Comparison of ENCODE assay signal across 12 cellular contexts in the genomic region with DNA sequence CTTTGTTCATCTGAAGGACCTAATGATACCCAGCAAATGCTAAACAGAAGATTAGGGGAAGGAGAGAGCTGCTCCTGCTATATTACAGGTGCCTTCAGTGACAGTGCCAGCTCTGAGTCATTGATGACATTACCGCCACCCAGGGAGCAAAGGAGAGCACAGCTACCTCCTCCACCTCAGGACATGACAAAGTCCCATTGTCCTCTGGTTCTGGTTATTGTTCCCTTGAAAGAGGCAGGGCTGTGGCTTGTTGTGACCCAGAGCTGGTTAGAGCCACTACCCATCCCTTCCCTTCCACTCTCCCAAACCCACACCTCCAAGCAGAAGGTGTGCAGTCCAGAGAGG.
DNase-seq lines count a peak whose midpoint lies in the region; ATAC-seq, FAIRE-seq and TF ChIP-seq lines count a peak whose summit lies in the region.
"Had no signal": no experiment of that assay in that cellular context is flagged by ENCODE, and none has a peak within 500 bp of the region (broad histone marks: within the 10 kb centered on the region; RNA-seq: fewer than 3 reads in every experiment).

No MANE protein-coding gene starts in this region.

- no peak overlapping the region for H3K27ac ChIP-seq in OCI-LY3 (ENCODE audit: low read length)
- peak overlapping the region in 1 of 3 donors; percentile 31 for H3K27ac ChIP-seq in right lobe of liver
- H3K27ac ChIP-seq: left lung had no signal

- H3K9ac ChIP-seq in OCI-LY3 (ENCODE audit: low read length): no peak overlapping the region

- 17% methylated on average over 1 of the region's 1 CpG for WGBS in right lobe of liver (ENCODE audit: insufficient coverage, low coverage, low lambda C conversion rate, missing lambda C conversion rate)

- H3K4me3 ChIP-seq in OCI-LY3 (ENCODE audit: low read length) (no peak overlapping the region), right lobe of liver (no peak overlapping the region)
- H3K4me3 ChIP-seq: left lung had no signal

- TF ChIP-seq CTCF in OCI-LY3 (IDR thresholded peaks at IDR 0.05; ENCODE audit: low read depth, low read length) (peak; percentile 60), right lobe of liver (IDR thresholded peaks at IDR 0.05) (peak; percentile 4 to 33 (median 28))

- H3K27me3 ChIP-seq in OCI-LY3 (ENCODE audit: low read depth, low read length): peaks cover 23% of the 10 kb centered on the region
- no peaks in the 10 kb centered on the region for H3K27me3 ChIP-seq in right lobe of liver
- H3K27me3 ChIP-seq: left lung had no signal

- no peaks in the 10 kb centered on the region for H4K20me1 ChIP-seq in OCI-LY3 (ENCODE audit: insufficient read depth, low read length)

- no peaks in the 10 kb centered on the region for H3K79me2 ChIP-seq in OCI-LY3 (ENCODE audit: low read length)

- TF ChIP-seq POLR2A in right lobe of liver (IDR thresholded peaks at IDR 0.05) (no peak), GM12891 (IDR thresholded peaks at IDR 0.05; ENCODE audit: low read depth, low read length) (no peak)

- ATAC-seq in GM19463 (IDR thresholded peaks at IDR 0.05; ENCODE audit: unreplicated experiment) (peak; percentile 93), right lobe of liver (peak; percentile 84 to 95 (median 93)), GM18517 (IDR thresholded peaks at IDR 0.05; ENCODE audit: unreplicated experiment) (no peak)
- ATAC-seq: left lung had no signal

- no peak overlapping the region; the same call in 1 of the 2 replicates for H3K4me2 ChIP-seq in OCI-LY3 (ENCODE audit: low read length)

- FAIRE-seq in GM12891 (lab: Jason Lieb, UNC): no peak

- intact Hi-C loops in right lobe of liver (cut with DNase I): no loop called here

- H3K9me3 ChIP-seq in OCI-LY3 (ENCODE audit: insufficient read depth, low read length) (no peaks in the 10 kb centered on the region), right lobe of liver (no peaks in the 10 kb centered on the region)
- H3K9me3 ChIP-seq: left lung had no signal

- DNase-seq in NCI-H146 (lab: John Stamatoyannopoulos, UW) (peak; percentile 6), NCI-H146 treated with DMSO at 0.1 percent for 48 hours (lab: John Stamatoyannopoulos, UW; ENCODE audit: unreplicated experiment) (no peak), right lobe of liver (peak; percentile 47 to 68 (median 62)), GM12891 (ENCODE audit: insufficient read length, low spot score) (no peak)
- no peak for DNase-seq in stimulated activated naive CD4-positive, alpha-beta T cell (lab: John Stamatoyannopoulos, UW)
- DNase-seq: activated CD4-positive, CD25-positive, alpha-beta regulatory T cell treated with anti-CD3 and anti-CD28 coated beads, Interleukin-2, amount 50 U/mL, for 72 hours; activated T-cell treated with anti-CD3 and anti-CD28 coated beads, Interleukin-2, amount 50 U/mL, for 48 hours; left lung; NCI-H1048 had no signal

- no peaks in the 10 kb centered on the region for H3K36me3 ChIP-seq in OCI-LY3 (replicated peaks; ENCODE audit: low read depth, low read length)
- no peaks in the 10 kb centered on the region for H3K36me3 ChIP-seq in right lobe of liver
- H3K36me3 ChIP-seq: left lung had no signal

- 0 out of 2 replicates have a peak, but pooled peaks cover 5% of the 10 kb centered on the region for H3K4me1 ChIP-seq in OCI-LY3 (ENCODE audit: low read length)
- peaks cover 0 to 17% (median 5%) of the 10 kb centered on the region in 4 donors for H3K4me1 ChIP-seq in right lobe of liver
- H3K4me1 ChIP-seq: left lung had no signal

- no peak overlapping the region for H2AFZ ChIP-seq in OCI-LY3 (ENCODE audit: low read depth, low read length)

TF ChIP-seq in GM12891, 5 proteins besides CTCF, POLR2A, EP300 and RAD21:
- TF ChIP-seq PAX5 (IDR thresholded peaks at IDR 0.05; ENCODE audit: insufficient read depth, low read length, severe bottlenecking): no peak
- TF ChIP-seq POLR2AphosphoS5 (IDR thresholded peaks at IDR 0.05; ENCODE audit: low read depth, low read length): no peak
- no peak for TF ChIP-seq POU2F2 (IDR thresholded peaks at IDR 0.05; ENCODE audit: low read depth, low read length)
- TF ChIP-seq TAF1 (IDR thresholded peaks at IDR 0.05; ENCODE audit: low read depth, low read length): no peak
- TF ChIP-seq SPI1 (IDR thresholded peaks at IDR 0.05; ENCODE audit: low read depth, low read length): no peak

Comparison
In these comparisons a context has a peak if more than half of its experiments do, and no peak if none do; other contexts are left out.
1. DNase-seq: peak in NCI-H146 (single experiment) and right lobe of liver (3 of 3); none in NCI-H146 treated with DMSO at 0.1 percent for 48 hours (single experiment), GM12891 (single experiment) and stimulated activated naive CD4-positive, alpha-beta T cell (0 of 6).